ENCODE assay signal across 20 cellular contexts in genomic region chr13:41306271-41307150, GRCh38. TPM values are rescaled to one million over a fixed set of nuclear protein-coding genes. Genes with fewer than 3 reads are reported as not detected.
DNase-seq lines count a peak whose midpoint lies in the region; ATAC-seq and TF ChIP-seq lines count a peak whose summit lies in the region.
"Had no signal": no experiment of that assay in that cellular context is flagged by ENCODE, and none has a peak within 500 bp of the region (broad histone marks: within the 10 kb centered on the region; RNA-seq: fewer than 3 reads in every experiment).

No MANE protein-coding gene starts in this region.

- H2AK5ac ChIP-seq in mesendoderm (ENCODE audit: low read length) = no peak overlapping the region

- H3K9me3 ChIP-seq in HUES64 (ENCODE audit: insufficient read depth, low read depth, low read length) (no peaks in the 10 kb centered on the region), body of pancreas (no peaks in the 10 kb centered on the region)
- H3K9me3 ChIP-seq: heart right ventricle, left ventricle myocardium inferior, upper lobe of right lung had no signal

- H3K4me3 ChIP-seq in HUES64 (ENCODE audit: low read length) (no peak overlapping the region), body of pancreas (no peak overlapping the region), mesendoderm (ENCODE audit: low read length) (no peak overlapping the region)
- H3K4me3 ChIP-seq: dorsolateral prefrontal cortex, heart right ventricle, left ventricle myocardium inferior, upper lobe of right lung had no signal

- no peak overlapping the region for H3K23ac ChIP-seq in mesendoderm (ENCODE audit: low read length)

- H2BK120ac ChIP-seq in mesendoderm (ENCODE audit: low read depth, low read length) = no peak overlapping the region

- no peak overlapping the region for H3K4me2 ChIP-seq in mesendoderm (ENCODE audit: low read length)

- peak in 2 of 3 donors; percentile 51 to 56 for TF ChIP-seq POLR2A in body of pancreas (IDR thresholded peaks at IDR 0.05)

- no peak overlapping the region for H3K4ac ChIP-seq in mesendoderm (ENCODE audit: low read depth, low read length)

- H3K36me3 ChIP-seq in HUES64 (ENCODE audit: insufficient read depth, low read length) (no peaks in the 10 kb centered on the region), body of pancreas (replicated peaks in 1 of 2; ENCODE audit: insufficient read depth in 1 of 2, low read depth in 2 of 2) (no peaks in the 10 kb centered on the region), mesendoderm (ENCODE audit: control insufficient read depth, insufficient read depth, low read length) (no peaks in the 10 kb centered on the region)
- H3K36me3 ChIP-seq: heart right ventricle, left ventricle myocardium inferior, upper lobe of right lung had no signal

- no peak overlapping the region for H4K5ac ChIP-seq in mesendoderm (ENCODE audit: low read length)

- H2BK5ac ChIP-seq in mesendoderm (ENCODE audit: low read length) = no peak overlapping the region

- intact Hi-C loops in body of pancreas (cut with DNase I) = no loop called here

- WGBS in HUES64 = 89% methylated on average over 14 of the region's 15 CpGs
- WGBS in body of pancreas, 2 donors = 24 to 26% methylated on average over 15 of the region's 15 CpGs
- no CpG with 5 or more reads among the region's 15 CpGs for WGBS in mesendoderm (ENCODE audit: extremely low coverage, insufficient coverage, low lambda C conversion rate)

- H4K8ac ChIP-seq in mesendoderm (ENCODE audit: low read depth, low read length) = no peak overlapping the region

- DNase-seq in AG09319 (ENCODE audit: extremely low read depth, low read depth) (peak; percentile 28), body of pancreas (peak; percentile 56 to 71 (median 62)), mesendoderm (no peak)
- no peak for DNase-seq in stimulated activated CD4-positive, alpha-beta T cell treated with anti-CD3 and anti-CD28 coated beads, Interleukin-4, amount 100 ng/mL, for 4 hours
- DNase-seq: activated CD8-positive, alpha-beta T cell treated with anti-CD3 and anti-CD28 coated beads for 36 hours; CD4-positive, alpha-beta memory T cell; central memory CD4-positive, alpha-beta T cell; dorsolateral prefrontal cortex; foreskin fibroblast; heart right ventricle; left ventricle myocardium inferior; NCI-H1417 treated with DMSO at 0.1 percent for 48 hours; NCI-H510A; posterior cingulate gyrus; RPMI8226; substantia nigra; upper lobe of right lung had no signal

- no peak overlapping the region for H3K18ac ChIP-seq in mesendoderm (ENCODE audit: low read length)

- H3K4me1 ChIP-seq in HUES64 (ENCODE audit: insufficient read depth, low read length) (0 out of 2 replicates have a peak, but pooled peaks cover 4% of the 10 kb centered on the region), body of pancreas (peaks cover 35% of the 10 kb centered on the region), mesendoderm (ENCODE audit: control insufficient read depth, low read depth, low read length) (no peaks in the 10 kb centered on the region)
- H3K4me1 ChIP-seq: upper lobe of right lung had no signal

- H3K79me2 ChIP-seq in mesendoderm (ENCODE audit: control insufficient read depth, insufficient read depth, low read length) = peaks cover 2% of the 10 kb centered on the region

- ATAC-seq in body of pancreas = peak; percentile 75
- ATAC-seq in HG03457 (IDR thresholded peaks at IDR 0.05; ENCODE audit: unreplicated experiment) = no peak
- no peak for ATAC-seq in HG02970 (IDR thresholded peaks at IDR 0.05; ENCODE audit: low FRiP score, unreplicated experiment)
- ATAC-seq: activated CD8-positive, alpha-beta T cell treated with anti-CD3 and anti-CD28 coated beads for 36 hours; heart right ventricle; upper lobe of right lung had no signal

- H3K9ac ChIP-seq in HUES64 (ENCODE audit: low read depth, low read length) = no peak overlapping the region
- H3K9ac ChIP-seq in mesendoderm (ENCODE audit: low read length) = no peak overlapping the region

- TF ChIP-seq CTCF in AG09319 (IDR thresholded peaks at IDR 0.05; ENCODE audit: low read depth, low read length) (no peak), body of pancreas (IDR thresholded peaks at IDR 0.05) (no peak)

- H3K27ac ChIP-seq in HUES64 (ENCODE audit: low read depth, low read length) = 0 out of 2 replicates have a peak overlapping the region, but pooled peaks have one; percentile 30
- H3K27ac ChIP-seq in body of pancreas = peak overlapping the region; percentile 62 to 74 (median 66)
- H3K27ac ChIP-seq in mesendoderm (ENCODE audit: low read depth, low read length) = no peak overlapping the region
- H3K27ac ChIP-seq: dorsolateral prefrontal cortex, heart right ventricle, left ventricle myocardium inferior, upper lobe of right lung had no signal

- no peak overlapping the region for H2BK15ac ChIP-seq in mesendoderm (replicated peaks; ENCODE audit: low read depth)

- H3K79me1 ChIP-seq in mesendoderm (ENCODE audit: low read length) = no peaks in the 10 kb centered on the region

- H3K56ac ChIP-seq in mesendoderm (ENCODE audit: low read length) = peak overlapping the region; percentile 42

- no peaks in the 10 kb centered on the region for H3K27me3 ChIP-seq in HUES64 (ENCODE audit: insufficient read depth, low read length)
- no peaks in the 10 kb centered on the region for H3K27me3 ChIP-seq in body of pancreas
- H3K27me3 ChIP-seq in mesendoderm (ENCODE audit: insufficient read depth, low read length, poor library complexity) = no peaks in the 10 kb centered on the region
- H3K27me3 ChIP-seq: dorsolateral prefrontal cortex, heart right ventricle, upper lobe of right lung had no signal

RNA-seq across cellular contexts. Expression of gene NAA16, which starts 4.6 kb away (rescaled TPM):
- polyA plus RNA-seq in HUES64 (2013, experiment 1 of 2) = 21.1 TPM
- 19.9 TPM for polyA plus RNA-seq in HUES64 (2013, experiment 2 of 2)
- total RNA-seq in body of pancreas = 10 to 100 TPM; 47.8 to 50.6 TPM
- polyA plus RNA-seq in mesendoderm (2013, experiment 1 of 2) = 26.1 TPM
- 27.6 TPM for polyA plus RNA-seq in mesendoderm (2013, experiment 2 of 2)

RNA-seq across cellular contexts. Expression of gene MTRF1, which starts 43.1 kb away (rescaled TPM):
- 10.9 TPM for polyA plus RNA-seq in HUES64 (2013, experiment 1 of 2)
- 8.9 TPM for polyA plus RNA-seq in HUES64 (2013, experiment 2 of 2)
- 10 to 100 TPM; 11.9 to 14.0 TPM for total RNA-seq in body of pancreas
- polyA plus RNA-seq in mesendoderm (2013, experiment 1 of 2) = 12.5 TPM
- 12.6 TPM for polyA plus RNA-seq in mesendoderm (2013, experiment 2 of 2)

Comparison
In these comparisons a context has a peak if more than half of its experiments do, and no peak if none do; other contexts are left out.
1. DNase-seq: peak in AG09319 (single experiment) and body of pancreas (4 of 4); none in mesendoderm (single experiment) and stimulated activated CD4-positive, alpha-beta T cell treated with anti-CD3 and anti-CD28 coated beads, Interleukin-4, amount 100 ng/mL, for 4 hours (0 of 2).